In the genomic region with DNA sequence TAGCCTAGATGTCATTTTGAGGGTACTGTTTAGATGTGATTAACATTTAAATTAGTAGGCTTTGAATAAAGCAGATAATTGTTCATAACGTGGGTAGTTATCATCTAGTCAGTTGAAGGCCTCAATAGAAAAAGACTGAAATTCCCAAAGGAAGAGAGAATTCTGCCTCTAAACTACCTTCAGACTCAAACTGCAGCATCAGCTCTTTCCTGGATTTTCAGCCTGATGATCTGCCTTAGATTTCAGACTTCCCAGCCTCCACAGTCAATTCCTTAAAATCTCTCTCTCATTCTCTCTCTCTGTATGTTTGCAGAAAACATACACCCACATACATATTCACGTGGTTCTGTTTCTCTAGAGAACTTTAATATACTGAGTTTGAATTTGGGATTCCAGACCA, we compare ENCODE assay signal across 22 cellular contexts. TPM values are rescaled to one million over a fixed set of nuclear protein-coding genes. Genes with fewer than 3 reads are reported as not detected.
DNase-seq lines count a peak whose midpoint lies in the region; ATAC-seq and TF ChIP-seq lines count a peak whose summit lies in the region.
"Had no signal": no experiment of that assay in that cellular context is flagged by ENCODE, and none has a peak within 500 bp of the region (broad histone marks: within the 10 kb centered on the region; RNA-seq: fewer than 3 reads in every experiment).

No MANE protein-coding gene starts in this region.

- 86% methylated on average over 2 of the region's 2 CpGs for WGBS in esophagus muscularis mucosa

- H3K4me1 Mint-ChIP-seq in activated naive CD8-positive, alpha-beta T cell (ENCODE audit: low read depth): peaks cover 78% of the 10 kb centered on the region
- peaks cover 56% of the 10 kb centered on the region for H3K4me1 Mint-ChIP-seq in activated naive CD8-positive, alpha-beta T cell treated with anti-CD3 and anti-CD28 coated beads for 36 hours
- H3K4me1 Mint-ChIP-seq in T-cell: peaks cover 72 to 89% (median 82%) of the 10 kb centered on the region in 3 donors
- H3K4me1 Mint-ChIP-seq in stimulated activated memory B cell treated with anti-CD40 and anti-IgM and Interleukin-4, amounts not matched to agents 10 μg/mL and 1 μg/mL and 100 μg/mL, for 72 hours: peaks cover 47% of the 10 kb centered on the region
- H3K4me1 Mint-ChIP-seq in activated T-helper 2 cell treated with anti-CD3 and anti-CD28 coated beads, Interferon-gamma antibody, Interleukin-2, Interleukin-4, amounts not matched to agents 10 μg/mL and 5 μg/mL and 100 μg/mL, durations not matched to agents 14 hours and 24 hours and 36 hours (ENCODE audit: low read depth): peaks cover 67% of the 10 kb centered on the region

- no peaks in the 10 kb centered on the region for H3K36me3 Mint-ChIP-seq in activated naive CD8-positive, alpha-beta T cell
- peaks cover 22% of the 10 kb centered on the region for H3K36me3 Mint-ChIP-seq in activated naive CD8-positive, alpha-beta T cell treated with anti-CD3 and anti-CD28 coated beads for 36 hours
- H3K36me3 Mint-ChIP-seq in T-cell: no peaks in the 10 kb centered on the region
- peaks cover 11% of the 10 kb centered on the region for H3K36me3 Mint-ChIP-seq in stimulated activated memory B cell treated with anti-CD40 and anti-IgM and Interleukin-4, amounts not matched to agents 10 μg/mL and 1 μg/mL and 100 μg/mL, for 72 hours
- H3K36me3 Mint-ChIP-seq in activated T-helper 2 cell treated with anti-CD3 and anti-CD28 coated beads, Interferon-gamma antibody, Interleukin-2, Interleukin-4, amounts not matched to agents 10 μg/mL and 5 μg/mL and 100 μg/mL, durations not matched to agents 14 hours and 24 hours and 36 hours (ENCODE audit: low read depth): peaks cover 23% of the 10 kb centered on the region
- H3K36me3 Mint-ChIP-seq: CD8-positive, alpha-beta T cell had no signal

- peak overlapping the region; percentile 4 for H3K27ac Mint-ChIP-seq in activated naive CD8-positive, alpha-beta T cell
- H3K27ac Mint-ChIP-seq in activated naive CD8-positive, alpha-beta T cell treated with anti-CD3 and anti-CD28 coated beads for 36 hours: no peak overlapping the region
- peak overlapping the region; percentile 25 to 41 for H3K27ac Mint-ChIP-seq in T-cell
- H3K27ac Mint-ChIP-seq in stimulated activated memory B cell treated with anti-CD40 and anti-IgM and Interleukin-4, amounts not matched to agents 10 μg/mL and 1 μg/mL and 100 μg/mL, for 72 hours: peak overlapping the region; percentile 23
- H3K27ac Mint-ChIP-seq in activated T-helper 2 cell treated with anti-CD3 and anti-CD28 coated beads, Interferon-gamma antibody, Interleukin-2, Interleukin-4, amounts not matched to agents 10 μg/mL and 5 μg/mL and 100 μg/mL, durations not matched to agents 14 hours and 24 hours and 36 hours: no peak overlapping the region

- no peak overlapping the region for H3K4me3 ChIP-seq in esophagus muscularis mucosa
- H3K4me3 ChIP-seq: BLaER1 treated with 17β-estradiol and CSF1 and Interleukin-3, amounts not matched to agents 10 nM and 100 nM; SK-N-MC had no signal

- TF ChIP-seq EP300 in esophagus muscularis mucosa (IDR thresholded peaks at IDR 0.05): no peak

- no peaks in the 10 kb centered on the region for H3K9me3 Mint-ChIP-seq in activated naive CD8-positive, alpha-beta T cell (ENCODE audit: low read depth)
- H3K9me3 Mint-ChIP-seq in activated naive CD8-positive, alpha-beta T cell treated with anti-CD3 and anti-CD28 coated beads for 36 hours: peaks cover 7% of the 10 kb centered on the region
- no peaks in the 10 kb centered on the region for H3K9me3 Mint-ChIP-seq in T-cell
- peaks cover 13% of the 10 kb centered on the region for H3K9me3 Mint-ChIP-seq in stimulated activated memory B cell treated with anti-CD40 and anti-IgM and Interleukin-4, amounts not matched to agents 10 μg/mL and 1 μg/mL and 100 μg/mL, for 72 hours
- H3K9me3 Mint-ChIP-seq in activated T-helper 2 cell treated with anti-CD3 and anti-CD28 coated beads, Interferon-gamma antibody, Interleukin-2, Interleukin-4, amounts not matched to agents 10 μg/mL and 5 μg/mL and 100 μg/mL, durations not matched to agents 14 hours and 24 hours and 36 hours: peaks cover 8% of the 10 kb centered on the region
- H3K9me3 Mint-ChIP-seq: CD8-positive, alpha-beta T cell had no signal

- no peak for ATAC-seq in T-cell (replicated peaks in 1 of 4)
- no peak for ATAC-seq in stimulated activated memory B cell treated with anti-CD40 and anti-IgM and Interleukin-4, amounts not matched to agents 10 μg/mL and 1 μg/mL and 100 μg/mL, for 72 hours
- ATAC-seq: CD8-positive, alpha-beta T cell had no signal

- H3K4me3 Mint-ChIP-seq in activated naive CD8-positive, alpha-beta T cell: no peak overlapping the region
- no peak overlapping the region for H3K4me3 Mint-ChIP-seq in activated naive CD8-positive, alpha-beta T cell treated with anti-CD3 and anti-CD28 coated beads for 36 hours
- H3K4me3 Mint-ChIP-seq in T-cell: peak overlapping the region in 1 of 3 donors; percentile 16
- no peak overlapping the region for H3K4me3 Mint-ChIP-seq in stimulated activated memory B cell treated with anti-CD40 and anti-IgM and Interleukin-4, amounts not matched to agents 10 μg/mL and 1 μg/mL and 100 μg/mL, for 72 hours
- H3K4me3 Mint-ChIP-seq in activated T-helper 2 cell treated with anti-CD3 and anti-CD28 coated beads, Interferon-gamma antibody, Interleukin-2, Interleukin-4, amounts not matched to agents 10 μg/mL and 5 μg/mL and 100 μg/mL, durations not matched to agents 14 hours and 24 hours and 36 hours (ENCODE audit: low read depth): no peak overlapping the region
- H3K4me3 Mint-ChIP-seq: CD8-positive, alpha-beta T cell had no signal

- DNase-seq in activated naive CD8-positive, alpha-beta T cell treated with anti-CD3 and anti-CD28 coated beads for 36 hours: no peak
- no peak for DNase-seq in T-cell
- DNase-seq in esophagus muscularis mucosa (ENCODE audit: extremely low spot score): no peak
- DNase-seq in NCI-H69 (lab: John Stamatoyannopoulos, UW): no peak
- DNase-seq in activated T-helper 2 cell treated with anti-CD3 and anti-CD28 coated beads, Interferon-gamma antibody, Interleukin-2, Interleukin-4, amounts not matched to agents 10 μg/mL and 5 μg/mL and 100 μg/mL, durations not matched to agents 14 hours and 24 hours and 36 hours (ENCODE audit: low spot score): no peak
- DNase-seq in UCSD-AML1 (lab: John Stamatoyannopoulos, UW; ENCODE audit: unreplicated experiment): no peak
- DNase-seq: AML-193; Caco-2; CD8-positive, alpha-beta T cell; KBM-7; MV-4-11; NCI-H1105; NCI-H1436 treated with DMSO at 0.1 percent for 48 hours; NCI-H1930; NCI-H2107; NCI-H524; NCI-H774; SIG-M5 had no signal

- intact Hi-C loops in esophagus muscularis mucosa (cut with DNase I): no loop called here
- intact Hi-C loops in activated T-helper 2 cell treated with anti-CD3 and anti-CD28 coated beads, Interferon-gamma antibody, Interleukin-2, Interleukin-4, amounts not matched to agents 10 μg/mL and 5 μg/mL and 100 μg/mL, durations not matched to agents 14 hours and 24 hours and 36 hours (cut with micrococcal nuclease): no loop called here

- H3K4me1 ChIP-seq in esophagus muscularis mucosa: peaks cover 5 to 53% (median 44%) of the 10 kb centered on the region in 4 donors
- H3K4me1 ChIP-seq: Caco-2 had no signal

- no peaks in the 10 kb centered on the region for H3K27me3 Mint-ChIP-seq in activated naive CD8-positive, alpha-beta T cell
- no peaks in the 10 kb centered on the region for H3K27me3 Mint-ChIP-seq in activated naive CD8-positive, alpha-beta T cell treated with anti-CD3 and anti-CD28 coated beads for 36 hours
- H3K27me3 Mint-ChIP-seq in T-cell: no peaks in the 10 kb centered on the region
- no peaks in the 10 kb centered on the region for H3K27me3 Mint-ChIP-seq in stimulated activated memory B cell treated with anti-CD40 and anti-IgM and Interleukin-4, amounts not matched to agents 10 μg/mL and 1 μg/mL and 100 μg/mL, for 72 hours
- H3K27me3 Mint-ChIP-seq in activated T-helper 2 cell treated with anti-CD3 and anti-CD28 coated beads, Interferon-gamma antibody, Interleukin-2, Interleukin-4, amounts not matched to agents 10 μg/mL and 5 μg/mL and 100 μg/mL, durations not matched to agents 14 hours and 24 hours and 36 hours (ENCODE audit: low read depth): no peaks in the 10 kb centered on the region

- no peak for TF ChIP-seq POLR2A in esophagus muscularis mucosa (IDR thresholded peaks at IDR 0.05; ENCODE audit: low read depth)

- peak overlapping the region in 3 of 4 donors; percentile 11 to 69 (median 65) for H3K27ac ChIP-seq in esophagus muscularis mucosa (replicated peaks in 1 of 4)
- H3K27ac ChIP-seq: BLaER1 treated with 17β-estradiol and CSF1 and Interleukin-3, amounts not matched to agents 10 nM and 100 nM; SK-N-MC had no signal

- TF ChIP-seq CTCF in esophagus muscularis mucosa (IDR thresholded peaks at IDR 0.05): no peak

- CTCF ChIA-PET in T-cell (lab: Charles Lee): interaction anchor here in 1 of 2 donors (0.6 kb wide), 1 partner anchor 46 kb away, joined by 3 read pairs; no protein-coding TSS in a partner anchor

- POLR2A ChIA-PET in T-cell (lab: Charles Lee): interaction anchor here in 1 of 2 donors (0.5 to 0.6 kb wide), 2 partner anchors 11 to 188 kb away, joined by 3 read pairs; no protein-coding TSS in a partner anchor

- H3K27me3 ChIP-seq in esophagus muscularis mucosa: no peaks in the 10 kb centered on the region
- H3K27me3 ChIP-seq: BLaER1 treated with 17β-estradiol and CSF1 and Interleukin-3, amounts not matched to agents 10 nM and 100 nM had no signal

- H3K36me3 ChIP-seq in esophagus muscularis mucosa: no peaks in the 10 kb centered on the region
- H3K36me3 ChIP-seq: BLaER1 treated with 17β-estradiol and CSF1 and Interleukin-3, amounts not matched to agents 10 nM and 100 nM had no signal

- no peaks in the 10 kb centered on the region for H3K9me3 ChIP-seq in esophagus muscularis mucosa
- H3K9me3 ChIP-seq: Caco-2 had no signal

RNA-seq across cellular contexts. Expression of a gene that starts 58.0 kb away (rescaled TPM):
- 100 to 1,000 TPM; 385 to 392 TPM for total RNA-seq in activated naive CD8-positive, alpha-beta T cell treated with anti-CD3 and anti-CD28 coated beads for 36 hours
- total RNA-seq in T-cell: 100 to 1,000 TPM; 408 to 705 (median 423) TPM
- total RNA-seq in esophagus muscularis mucosa: 100 to 1,000 TPM; 635 to 868 (median 720) TPM
- total RNA-seq in activated T-helper 2 cell treated with anti-CD3 and anti-CD28 coated beads, Interferon-gamma antibody, Interleukin-2, Interleukin-4, amounts not matched to agents 10 μg/mL and 5 μg/mL and 100 μg/mL, durations not matched to agents 14 hours and 24 hours and 36 hours: 230 and 244 TPM in 2 replicates

Comparison
In these comparisons a context has a peak if more than half of its experiments do, and no peak if none do; other contexts are left out.
1. H3K27ac Mint-ChIP-seq: peak in activated naive CD8-positive, alpha-beta T cell (single experiment), T-cell (2 of 2) and stimulated activated memory B cell treated with anti-CD40 and anti-IgM and Interleukin-4, amounts not matched to agents 10 μg/mL and 1 μg/mL and 100 μg/mL, for 72 hours (single experiment); none in activated naive CD8-positive, alpha-beta T cell treated with anti-CD3 and anti-CD28 coated beads for 36 hours (single experiment) and activated T-helper 2 cell treated with anti-CD3 and anti-CD28 coated beads, Interferon-gamma antibody, Interleukin-2, Interleukin-4, amounts not matched to agents 10 μg/mL and 5 μg/mL and 100 μg/mL, durations not matched to agents 14 hours and 24 hours and 36 hours (single experiment).